ENCODE assay signal across 21 cellular contexts in the genomic region with DNA sequence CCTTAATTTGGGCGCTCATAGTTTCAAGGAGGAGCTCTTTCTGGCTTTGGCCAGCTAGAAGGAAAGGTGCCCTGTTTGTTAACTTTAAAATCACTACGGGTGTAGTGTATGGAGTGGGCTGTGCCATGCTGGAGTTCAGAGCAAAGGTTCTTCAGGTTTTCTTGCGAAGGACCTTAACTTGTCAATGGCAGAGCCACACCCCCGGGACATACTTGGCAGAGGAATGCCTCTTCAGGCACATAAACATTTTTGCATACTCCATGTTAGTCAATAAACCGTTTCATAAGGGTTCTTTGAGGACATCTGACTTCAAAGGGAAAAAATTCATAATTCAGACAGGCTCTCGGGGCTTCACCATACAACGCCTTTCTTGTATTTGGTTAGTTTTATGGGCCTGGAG.
DNase-seq lines count a peak whose midpoint lies in the region; ATAC-seq and TF ChIP-seq lines count a peak whose summit lies in the region.
"Had no signal": no experiment of that assay in that cellular context is flagged by ENCODE, and none has a peak within 500 bp of the region (broad histone marks: within the 10 kb centered on the region; RNA-seq: fewer than 3 reads in every experiment).

No MANE protein-coding gene starts in this region.

- no peaks in the 10 kb centered on the region for H3K27me3 ChIP-seq in lower lobe of right lung (ENCODE audit: low read depth)
- H3K27me3 ChIP-seq in dorsolateral prefrontal cortex = no peaks in the 10 kb centered on the region

- no peak for TF ChIP-seq CTCF in natural killer cell (IDR thresholded peaks at IDR 0.05)
- no peak for TF ChIP-seq CTCF in lower lobe of right lung (IDR thresholded peaks at IDR 0.05)
- TF ChIP-seq CTCF in type B pancreatic cell (conservative IDR thresholded peaks at IDR 0.05) = no peak
- no peak for TF ChIP-seq CTCF in dorsolateral prefrontal cortex (IDR thresholded peaks at IDR 0.05 in 54 of 56, conservative IDR thresholded peaks at IDR 0.05 in 2 of 56; ENCODE audit: low read depth in 1 of 56, partially characterized antibody in 56 of 56)

- H3K4me1 Mint-ChIP-seq in natural killer cell (peaks cover 11 to 28% of the 10 kb centered on the region in 2 donors), T-helper 17 cell (peaks cover 14% of the 10 kb centered on the region), type B pancreatic cell (ENCODE audit: unreplicated experiment) (peaks cover 28% of the 10 kb centered on the region)
- peaks cover 5 to 24% of the 10 kb centered on the region in 2 donors for H3K4me1 Mint-ChIP-seq in natural killer cell treated with Interleukin-12 subunit alpha and Interleukin-12 subunit beta and Interleukin-15 and Interleukin-18, amount 100 ng/mL, for 72 hours (ENCODE audit: low read depth in 2 of 2)
- H3K4me1 Mint-ChIP-seq: B cell, CD14-positive monocyte had no signal

- H3K27ac Mint-ChIP-seq in natural killer cell = peak overlapping the region; percentile 55 to 63
- peak overlapping the region in 1 of 2 donors; percentile 18 for H3K27ac Mint-ChIP-seq in natural killer cell treated with Interleukin-12 subunit alpha and Interleukin-12 subunit beta and Interleukin-15 and Interleukin-18, amount 100 ng/mL, for 72 hours
- peak overlapping the region; percentile 47 for H3K27ac Mint-ChIP-seq in T-helper 17 cell
- H3K27ac Mint-ChIP-seq in type B pancreatic cell = peak overlapping the region; percentile 37

- intact Hi-C loops in natural killer cell (cut with micrococcal nuclease) = no loop called here
- intact Hi-C loops in lower lobe of right lung (cut with DNase I) = no loop called here
- intact Hi-C loops in dorsolateral prefrontal cortex (cut with DNase I) = no loop called here

- no peak for ATAC-seq in natural killer cell
- ATAC-seq in natural killer cell treated with Interleukin-12 subunit alpha and Interleukin-12 subunit beta and Interleukin-15 and Interleukin-18, amount 100 ng/mL, for 72 hours = no peak
- ATAC-seq in T-helper 17 cell = no peak
- peak; percentile 59 to 69 for ATAC-seq in lower lobe of right lung
- ATAC-seq: Right ventricle myocardium inferior had no signal

- H3K9me3 Mint-ChIP-seq in natural killer cell (peaks cover 2 to 3% of the 10 kb centered on the region in 2 donors), type B pancreatic cell (no peaks in the 10 kb centered on the region)
- no peaks in the 10 kb centered on the region for H3K9me3 Mint-ChIP-seq in natural killer cell treated with Interleukin-12 subunit alpha and Interleukin-12 subunit beta and Interleukin-15 and Interleukin-18, amount 100 ng/mL, for 72 hours
- H3K9me3 Mint-ChIP-seq: CD14-positive monocyte had no signal

- no peak overlapping the region for H3K4me3 Mint-ChIP-seq in natural killer cell
- no peak overlapping the region for H3K4me3 Mint-ChIP-seq in natural killer cell treated with Interleukin-12 subunit alpha and Interleukin-12 subunit beta and Interleukin-15 and Interleukin-18, amount 100 ng/mL, for 72 hours
- no peak overlapping the region for H3K4me3 Mint-ChIP-seq in T-helper 17 cell
- H3K4me3 Mint-ChIP-seq in type B pancreatic cell = no peak overlapping the region
- H3K4me3 Mint-ChIP-seq: B cell, CD14-positive monocyte had no signal

- H3K36me3 Mint-ChIP-seq in natural killer cell (no peaks in the 10 kb centered on the region), T-helper 17 cell (ENCODE audit: low read depth) (peaks cover 8% of the 10 kb centered on the region), type B pancreatic cell (peaks cover 30% of the 10 kb centered on the region)
- H3K36me3 Mint-ChIP-seq in natural killer cell treated with Interleukin-12 subunit alpha and Interleukin-12 subunit beta and Interleukin-15 and Interleukin-18, amount 100 ng/mL, for 72 hours = peaks cover 12% of the 10 kb centered on the region

- DNase-seq in natural killer cell = no peak
- DNase-seq in natural killer cell treated with Interleukin-12 subunit alpha and Interleukin-12 subunit beta and Interleukin-15 and Interleukin-18, amount 100 ng/mL, for 72 hours (ENCODE audit: low spot score) = no peak
- no peak for DNase-seq in T-helper 17 cell
- no peak for DNase-seq in lower lobe of right lung
- DNase-seq in type B pancreatic cell (ENCODE audit: extremely low spot score, unreplicated experiment) = no peak
- no peak for DNase-seq in epidermal melanocyte (ENCODE audit: insufficient read length, low spot score)
- DNase-seq in middle frontal gyrus (ENCODE audit: extremely low spot score, low spot score) = no peak
- no peak for DNase-seq in dorsolateral prefrontal cortex
- DNase-seq: Caco-2, GDM1, GM23248, KBM-7, NCI-H1694 treated with DMSO at 0.1 percent for 48 hours, NCI-H2081 treated with DMSO at 0.1 percent for 48 hours, NCI-H446 treated with DMSO at 0.1 percent for 48 hours, NCI-H526 treated with DMSO at 0.1 percent for 48 hours, OCI-M1 had no signal

- no peaks in the 10 kb centered on the region for H3K4me1 ChIP-seq in lower lobe of right lung
- H3K4me1 ChIP-seq: Caco-2, HAP-1 had no signal

- H3K4me3 ChIP-seq in lower lobe of right lung (no peak overlapping the region), dorsolateral prefrontal cortex (no peak overlapping the region)
- H3K4me3 ChIP-seq: GM23248, HAP-1 had no signal

- H3K9me3 ChIP-seq in T-helper 17 cell (ENCODE audit: control insufficient read depth, low read length, poor library complexity, severe bottlenecking) (no peaks in the 10 kb centered on the region), lower lobe of right lung (no peaks in the 10 kb centered on the region)
- H3K9me3 ChIP-seq: Caco-2, HAP-1 had no signal

- H3K27ac ChIP-seq in lower lobe of right lung (no peak overlapping the region), dorsolateral prefrontal cortex (no peak overlapping the region)
- H3K27ac ChIP-seq: GM23248 had no signal

- H3K27me3 Mint-ChIP-seq in natural killer cell (ENCODE audit: low read depth in 2 of 2) = no peaks in the 10 kb centered on the region
- no peaks in the 10 kb centered on the region for H3K27me3 Mint-ChIP-seq in natural killer cell treated with Interleukin-12 subunit alpha and Interleukin-12 subunit beta and Interleukin-15 and Interleukin-18, amount 100 ng/mL, for 72 hours
- no peaks in the 10 kb centered on the region for H3K27me3 Mint-ChIP-seq in T-helper 17 cell
- H3K27me3 Mint-ChIP-seq in type B pancreatic cell = no peaks in the 10 kb centered on the region
- H3K27me3 Mint-ChIP-seq: B cell had no signal

- peaks cover 69% of the 10 kb centered on the region for H3K36me3 ChIP-seq in lower lobe of right lung
- H3K36me3 ChIP-seq: HAP-1 had no signal

Comparison
In these comparisons a context has a peak if more than half of its experiments do, and no peak if none do; other contexts are left out.
1. ATAC-seq: peak in lower lobe of right lung (2 of 2); none in natural killer cell (0 of 3), natural killer cell treated with Interleukin-12 subunit alpha and Interleukin-12 subunit beta and Interleukin-15 and Interleukin-18, amount 100 ng/mL, for 72 hours (0 of 2) and T-helper 17 cell (single experiment).